ENCODE assay signal across 30 cellular contexts in the genomic region with DNA sequence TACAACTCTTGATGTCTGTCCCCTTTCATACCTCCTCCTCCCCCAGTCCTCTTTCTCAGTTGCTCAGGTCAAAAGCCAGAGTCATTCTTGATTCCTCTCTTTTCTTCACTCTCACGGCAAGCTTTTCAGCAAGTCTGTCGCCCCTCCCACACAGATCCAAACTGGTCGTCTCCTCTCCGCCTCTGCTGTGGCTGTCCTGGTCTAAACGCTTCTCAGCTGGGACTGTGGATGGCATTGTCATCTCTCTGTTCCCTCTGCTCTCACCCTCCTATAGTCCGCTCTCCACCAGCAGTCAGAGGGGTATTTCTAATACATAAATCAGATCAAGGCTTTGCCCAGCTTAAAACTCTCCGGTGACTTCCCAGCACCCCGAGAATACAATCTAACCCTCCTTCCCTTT. TPM values are rescaled to one million over a fixed set of nuclear protein-coding genes. Genes with fewer than 3 reads are reported as not detected.
"Had no signal": no experiment of that assay in that cellular context is flagged by ENCODE, and none has a peak within 500 bp of the region (broad histone marks: within the 10 kb centered on the region; RNA-seq: fewer than 3 reads in every experiment).

No MANE protein-coding gene starts in this region.

- DNase-seq: activated CD4-positive, alpha-beta T cell treated with anti-CD3 and anti-CD28 coated beads, Interleukin-2, amount 10 ng/mL, durations not matched to agents 24 days and 14 days; activated CD4-positive, alpha-beta T cell treated with anti-CD3 and anti-CD28 coated beads, Interleukin-2, amount 50 U/mL, for 48 hours; activated CD4-positive, CD25-positive, alpha-beta regulatory T cell treated with anti-CD3 and anti-CD28 coated beads, Interleukin-2, amount 50 U/mL, for 72 hours; activated CD8-positive, alpha-beta memory T cell treated with anti-CD3 and anti-CD28 coated beads, Interleukin-2, amount 50 U/mL, for 48 hours; activated effector memory CD4-positive, alpha-beta T cell treated with Interleukin-2 at 50 U/mL for 16 hours; activated naive CD4-positive, alpha-beta T cell; activated T-cell treated with anti-CD3 and anti-CD28 coated beads, Interleukin-2, amount 50 U/mL, for 1 hour; amygdala; KG1; NCI-H1048; NCI-H146; NCI-H187 treated with DMSO at 0.1 percent for 48 hours; NCI-H2081 treated with DMSO at 0.1 percent for 48 hours; NCI-H2171; NCI-H226; NCI-H510A; NCI-H526 treated with DMSO at 0.1 percent for 48 hours; NCI-H82; SIG-M5; T-helper 17 cell; T-helper 9 cell had no signal

- H3K36me3 Mint-ChIP-seq: activated naive CD8-positive, alpha-beta T cell; brain had no signal

- H3K4me3 Mint-ChIP-seq: activated CD4-positive, alpha-beta T cell treated with anti-CD3 and anti-CD28 coated beads, Interleukin-2, amount 10 ng/mL, durations not matched to agents 24 days and 14 days; activated naive CD8-positive, alpha-beta T cell; activated T-helper 1 cell treated with anti-CD3 and anti-CD28 coated beads, Interleukin-12 subunit alpha, Interleukin-12 subunit beta, Interleukin-2, Interleukin-4 antibody, amounts not matched to agents 30 ng/mL and 10 ng/mL and 1 ng/mL, durations not matched to agents 14 hours and 24 hours and 36 hours; brain; T-helper 17 cell; WTC11 had no signal

- H3K27ac Mint-ChIP-seq: activated CD4-positive, alpha-beta T cell treated with anti-CD3 and anti-CD28 coated beads, Interleukin-2, amount 10 ng/mL, durations not matched to agents 24 days and 14 days; activated naive CD8-positive, alpha-beta T cell; activated T-helper 1 cell treated with anti-CD3 and anti-CD28 coated beads, Interleukin-12 subunit alpha, Interleukin-12 subunit beta, Interleukin-2, Interleukin-4 antibody, amounts not matched to agents 30 ng/mL and 10 ng/mL and 1 ng/mL, durations not matched to agents 14 hours and 24 hours and 36 hours; brain; T-helper 17 cell; WTC11 had no signal

- H3K4me1 Mint-ChIP-seq: activated CD4-positive, alpha-beta T cell treated with anti-CD3 and anti-CD28 coated beads, Interleukin-2, amount 10 ng/mL, durations not matched to agents 24 days and 14 days had no signal

- H3K9me3 Mint-ChIP-seq: activated CD4-positive, alpha-beta T cell treated with anti-CD3 and anti-CD28 coated beads, Interleukin-2, amount 10 ng/mL, durations not matched to agents 24 days and 14 days; activated T-helper 1 cell treated with anti-CD3 and anti-CD28 coated beads, Interleukin-12 subunit alpha, Interleukin-12 subunit beta, Interleukin-2, Interleukin-4 antibody, amounts not matched to agents 30 ng/mL and 10 ng/mL and 1 ng/mL, durations not matched to agents 14 hours and 24 hours and 36 hours; brain had no signal

RNA-seq across cellular contexts. Expression of a gene that starts 46.8 kb away (rescaled TPM):
- total RNA-seq: activated CD4-positive, alpha-beta T cell treated with anti-CD3 and anti-CD28 coated beads, Interleukin-2, amount 10 ng/mL, durations not matched to agents 24 days and 14 days; activated T-helper 1 cell treated with anti-CD3 and anti-CD28 coated beads, Interleukin-12 subunit alpha, Interleukin-12 subunit beta, Interleukin-2, Interleukin-4 antibody, amounts not matched to agents 30 ng/mL and 10 ng/mL and 1 ng/mL, durations not matched to agents 14 hours and 24 hours and 36 hours; astrocyte; LHCN-M2; M059J; OCI-LY7; RPMI7951; T-helper 17 cell; WTC11 had no signal
